In genomic region chr19:8403820-8404109, GRCh38 we compare ENCODE assay signal across 27 cellular contexts. TPM values are rescaled to one million over a fixed set of nuclear protein-coding genes. Genes with fewer than 3 reads are reported as not detected.
DNase-seq lines count a peak whose midpoint lies in the region; ATAC-seq, FAIRE-seq and TF ChIP-seq lines count a peak whose summit lies in the region.
"Had no signal": no experiment of that assay in that cellular context is flagged by ENCODE, and none has a peak within 500 bp of the region (broad histone marks: within the 10 kb centered on the region; RNA-seq: fewer than 3 reads in every experiment).

No MANE protein-coding gene starts in this region.

- no peak overlapping the region for H4K5ac ChIP-seq in IMR-90 (ENCODE audit: low read depth, low read length)

- TF ChIP-seq POLR2A in IMR-90 (IDR thresholded peaks at IDR 0.05; ENCODE audit: low read depth, low read length) (no peak), endothelial cell of umbilical vein (IDR thresholded peaks at IDR 0.05; ENCODE audit: low read depth, low read length) (no peak)

- H3K79me2 ChIP-seq in endothelial cell of umbilical vein (ENCODE audit: control insufficient read depth, insufficient read depth, low read length) = no peaks in the 10 kb centered on the region

- no peak for DNase-seq in stimulated activated naive CD8-positive, alpha-beta T cell treated with anti-CD3 and anti-CD28 coated beads, Interleukin-15, amount 100 ng/mL, for 72 hours
- no peak for DNase-seq in stimulated activated naive CD8-positive, alpha-beta T cell treated with anti-CD3 and anti-CD28 coated beads, Interleukin-15, Interleukin-2, amounts not matched to agents 100 U/mL and 50 U/mL, for 24 hours
- DNase-seq in IMR-90 (no peak), endothelial cell of umbilical vein (ENCODE audit: low read depth, low spot score) (no peak), NCI-H226 (no peak), SHP77 (lab: John Stamatoyannopoulos, UW) (no peak)
- DNase-seq: C1 segment of cervical spinal cord; CD4-positive, alpha-beta memory T cell; COR-L47; DMS79 treated with DMSO at 0.1 percent for 48 hours; GF-D8; NCI-H1048; NCI-H1417; NCI-H1694; NCI-H2081; NCI-H2227 treated with DMSO at 0.1 percent for 48 hours; NCI-H510A; NCI-H748 treated with DMSO at 0.1 percent for 48 hours; RPMI8226; SHP77 treated with DMSO at 0.1 percent for 48 hours; T-helper 2 cell had no signal

- no peak overlapping the region for H3K4me3 Mint-ChIP-seq in stimulated activated naive CD8-positive, alpha-beta T cell treated with anti-CD3 and anti-CD28 coated beads, Interleukin-15, amount 100 ng/mL, for 72 hours
- H3K4me3 Mint-ChIP-seq: CD4-positive, alpha-beta memory T cell had no signal

- H2BK15ac ChIP-seq in IMR-90 (ENCODE audit: low read depth, low read length) = no peak overlapping the region

- WGBS in IMR-90 (ENCODE audit: extremely low coverage in 2 of 2, insufficient read length in 1 of 2), 2 experiments = 68% methylated on average over 15 of the region's 24 CpGs; no CpG with 5 or more reads in 1 of the 2 experiments

- intact Hi-C loops in IMR-90 (cut with micrococcal nuclease) (no loop called here), endothelial cell of umbilical vein (cut with micrococcal nuclease) (no loop called here)

- no peaks in the 10 kb centered on the region for H3K9me3 Mint-ChIP-seq in stimulated activated naive CD8-positive, alpha-beta T cell treated with anti-CD3 and anti-CD28 coated beads, Interleukin-15, amount 100 ng/mL, for 72 hours
- H3K9me3 Mint-ChIP-seq: CD4-positive, alpha-beta memory T cell had no signal

- no peak overlapping the region for H2BK5ac ChIP-seq in IMR-90 (ENCODE audit: low read depth, low read length, poor library complexity, severe bottlenecking)

- H4K20me1 ChIP-seq in IMR-90 (ENCODE audit: insufficient read depth, low read length) = peaks cover 13% of the 10 kb centered on the region
- no peaks in the 10 kb centered on the region for H4K20me1 ChIP-seq in endothelial cell of umbilical vein (replicated peaks; ENCODE audit: control insufficient read depth, extremely low read depth, insufficient read depth, low read length)

- CTCF ChIA-PET in IMR-90 (lab: Yijun Ruan, JAX) = no interaction called here
- CTCF ChIA-PET in endothelial cell of umbilical vein (lab: Charles Lee) = interaction anchor here (1.0 to 2.0 kb wide), 2 partner anchors 9 to 66 kb away, joined by 3 to 9 read pairs; partner anchors contain the start of gene MARCHF2

- H3K79me1 ChIP-seq in IMR-90 (ENCODE audit: low read depth in 1 of 2, low read length in 2 of 2) = peaks cover 12% of the 10 kb centered on the region in 2 experiments

- H3K27ac ChIP-seq in IMR-90 (ENCODE audit: insufficient read depth, low read length) (no peak overlapping the region), endothelial cell of umbilical vein (ENCODE audit: insufficient read depth, low read depth, low read length) (no peak overlapping the region)
- H3K27ac ChIP-seq: A549, KMS-11 had no signal

- H2BK120ac ChIP-seq in IMR-90 (ENCODE audit: low read depth, low read length) = no peak overlapping the region

- H2AK5ac ChIP-seq in IMR-90 (ENCODE audit: low read depth, low read length) = no peak overlapping the region

- H3K14ac ChIP-seq in IMR-90 (replicated peaks; ENCODE audit: low read depth, low read length) = no peak overlapping the region

- in situ Hi-C loops in IMR-90 (cut with MboI; ENCODE audit: low sequenced_read_pairs) = no loop called here

- ATAC-seq in stimulated activated naive CD8-positive, alpha-beta T cell treated with anti-CD3 and anti-CD28 coated beads, Interleukin-15, amount 100 ng/mL, for 72 hours = peak; percentile 26
- ATAC-seq in stimulated activated naive CD8-positive, alpha-beta T cell treated with anti-CD3 and anti-CD28 coated beads, Interleukin-15, Interleukin-2, amounts not matched to agents 100 U/mL and 50 U/mL, for 24 hours = no peak
- no peak for ATAC-seq in IMR-90 (ENCODE audit: low read depth)
- ATAC-seq in HG03565 (IDR thresholded peaks at IDR 0.05; ENCODE audit: unreplicated experiment) = no peak
- ATAC-seq: A549 had no signal

- no peaks in the 10 kb centered on the region for H3K27me3 ChIP-seq in IMR-90 (ENCODE audit: control insufficient read depth, insufficient read depth, low read length)
- no peaks in the 10 kb centered on the region for H3K27me3 ChIP-seq in endothelial cell of umbilical vein (ENCODE audit: control insufficient read depth in 2 of 2, insufficient read depth in 2 of 2, low read length in 2 of 2)

- no peak overlapping the region for H4K8ac ChIP-seq in IMR-90 (ENCODE audit: low read depth in 2 of 2, low read length in 2 of 2)

- no peak overlapping the region for H3K4me2 ChIP-seq in IMR-90 (ENCODE audit: low read depth, low read length)
- no peak overlapping the region for H3K4me2 ChIP-seq in endothelial cell of umbilical vein (ENCODE audit: insufficient read depth, low read length)
- H3K4me2 ChIP-seq: A549, KMS-11 had no signal

- no peak overlapping the region for H2AK9ac ChIP-seq in IMR-90 (replicated peaks; ENCODE audit: low read depth, low read length, poor library complexity)

- no peaks in the 10 kb centered on the region for H3K9me3 ChIP-seq in IMR-90 (ENCODE audit: control insufficient read depth, insufficient read depth, low read length)
- no peaks in the 10 kb centered on the region for H3K9me3 ChIP-seq in endothelial cell of umbilical vein (replicated peaks; ENCODE audit: control insufficient read depth, insufficient read depth, low read length)
- H3K9me3 ChIP-seq: A549 had no signal

- dilution Hi-C loops in IMR-90 (cut with HindIII; ENCODE audit: low sequenced_read_pairs, unreplicated experiment) = no loop called here
- dilution Hi-C loops in endothelial cell of umbilical vein (cut with MboI; ENCODE audit: extremely low pct_ligation_motif_present, low sequenced_read_pairs) = no loop called here

- no peak overlapping the region for H3K9ac ChIP-seq in IMR-90 (ENCODE audit: low read depth, low read length)
- H3K9ac ChIP-seq in endothelial cell of umbilical vein (replicated peaks; ENCODE audit: extremely low read depth, insufficient read depth, low read length) = no peak overlapping the region
- H3K9ac ChIP-seq: KMS-11 had no signal

- no peak for FAIRE-seq in endothelial cell of umbilical vein (lab: Jason Lieb, UNC)
- FAIRE-seq: A549, GM12891, H1 had no signal

- H3K36me3 ChIP-seq in IMR-90 (ENCODE audit: control insufficient read depth, insufficient read depth, low read length) (peaks cover 37% of the 10 kb centered on the region), endothelial cell of umbilical vein (ENCODE audit: control insufficient read depth in 2 of 2, extremely low read depth in 1 of 2, insufficient read depth in 2 of 2, low read length in 2 of 2) (peaks cover 0 to 31% of the 10 kb centered on the region in 2 experiments)

- no peak overlapping the region for H2BK20ac ChIP-seq in IMR-90 (ENCODE audit: low read depth, low read length)

- H3K4me3 ChIP-seq in IMR-90 (ENCODE audit: insufficient read depth, low read depth, low read length) (no peak overlapping the region), endothelial cell of umbilical vein (replicated peaks in 1 of 3; ENCODE audit: insufficient read depth in 1 of 3, low read depth in 1 of 3, low read length in 3 of 3) (no peak overlapping the region)
- H3K4me3 ChIP-seq: A549 had no signal

- TF ChIP-seq RAD21 in IMR-90 (IDR thresholded peaks at IDR 0.05; ENCODE audit: low read length) = no peak

- H3K27ac Mint-ChIP-seq in stimulated activated naive CD8-positive, alpha-beta T cell treated with anti-CD3 and anti-CD28 coated beads, Interleukin-15, amount 100 ng/mL, for 72 hours = no peak overlapping the region

- H4K91ac ChIP-seq in IMR-90 (ENCODE audit: insufficient read depth, low read depth, low read length) = no peak overlapping the region

- H3K4ac ChIP-seq in IMR-90 (ENCODE audit: low read depth, low read length) = no peak overlapping the region

- TF ChIP-seq CTCF in IMR-90 (conservative IDR thresholded peaks at IDR 0.05; ENCODE audit: low read depth, low read length) = no peak
- TF ChIP-seq CTCF in endothelial cell of umbilical vein (IDR thresholded peaks at IDR 0.05; ENCODE audit: extremely low read depth in 1 of 2, insufficient read depth in 1 of 2, low read depth in 1 of 2, low read length in 2 of 2) = no peak

- no peak overlapping the region for H3K56ac ChIP-seq in IMR-90 (ENCODE audit: extremely low read depth, insufficient read depth, low read length)

- H2AFZ ChIP-seq in IMR-90 (replicated peaks; ENCODE audit: low read length, poor library complexity) = no peak overlapping the region
- H2AFZ ChIP-seq in endothelial cell of umbilical vein (ENCODE audit: low read depth, low read length) = no peak overlapping the region

- no peaks in the 10 kb centered on the region; the same call in 1 of the 2 replicates for H3K9me1 ChIP-seq in IMR-90 (ENCODE audit: insufficient read depth, low read length)
- H3K9me1 ChIP-seq in endothelial cell of umbilical vein (replicated peaks; ENCODE audit: control insufficient read depth, extremely low read depth, insufficient read depth, low read length) = no peaks in the 10 kb centered on the region

- no peaks in the 10 kb centered on the region for H3K27me3 Mint-ChIP-seq in stimulated activated naive CD8-positive, alpha-beta T cell treated with anti-CD3 and anti-CD28 coated beads, Interleukin-15, amount 100 ng/mL, for 72 hours
- H3K27me3 Mint-ChIP-seq: CD4-positive, alpha-beta memory T cell had no signal

- H3K4me1 Mint-ChIP-seq in stimulated activated naive CD8-positive, alpha-beta T cell treated with anti-CD3 and anti-CD28 coated beads, Interleukin-15, amount 100 ng/mL, for 72 hours = peaks cover 5% of the 10 kb centered on the region
- H3K4me1 Mint-ChIP-seq: CD4-positive, alpha-beta memory T cell had no signal

- H3K23ac ChIP-seq in IMR-90 (ENCODE audit: low read depth, low read length) = no peak overlapping the region

- no peak overlapping the region for H3K18ac ChIP-seq in IMR-90 (ENCODE audit: low read depth, low read length)

- TSS peak; percentile 84 for BruUV-seq in IMR-90 (replicated peaks; lab: Mats Ljungman, UMichigan)
- BruUV-seq in endothelial cell of umbilical vein (replicated peaks; lab: Mats Ljungman, UMichigan) = TSS peak; percentile 53

- H3K4me1 ChIP-seq in IMR-90 (ENCODE audit: control insufficient read depth, insufficient read depth, low read length) (no peaks in the 10 kb centered on the region), endothelial cell of umbilical vein (ENCODE audit: control insufficient read depth, extremely low read depth, insufficient read depth, low read length) (no peaks in the 10 kb centered on the region)
- H3K4me1 ChIP-seq: A549 had no signal

- POLR2A ChIA-PET in IMR-90 (lab: Charles Lee; ENCODE audit: unreplicated experiment) (no interaction called here), endothelial cell of umbilical vein (lab: Charles Lee) (no interaction called here)

RNA-seq across cellular contexts. Expression of gene MARCHF2, which starts 9.3 kb away (rescaled TPM):
- total RNA-seq in IMR-90 (2012; rRNA removed) (48.6 and 58.8 TPM in 2 replicates), endothelial cell of umbilical vein (40.1 and 43.5 TPM in 2 replicates)
- polyA plus RNA-seq in IMR-90 (2012; rRNA removed) (33.8 and 39.1 TPM in 2 replicates), endothelial cell of umbilical vein (91.9 and 130 TPM in 2 replicates)
- 13.0 and 59.2 TPM in 2 replicates for polyA plus RNA-seq in IMR-90 (2012; cell fraction: cytosol; rRNA removed)
- 29.7 and 55.1 TPM in 2 replicates for polyA plus RNA-seq in IMR-90 (2012; cell fraction: nucleus; rRNA removed; ENCODE audit: low replicate concordance)
- 44.4 and 67.0 TPM in 2 replicates for polyA plus RNA-seq in endothelial cell of umbilical vein (2011; cell fraction: cytosol; rRNA removed)
- 35.4 and 40.1 TPM in 2 replicates for polyA plus RNA-seq in endothelial cell of umbilical vein (2011; cell fraction: nucleus; rRNA removed)
- polyA plus RNA-seq in endothelial cell of umbilical vein (2012) = 44.0 and 76.6 TPM in 2 replicates
- 23.7 and 29.0 TPM in 2 replicates for polyA minus RNA-seq in endothelial cell of umbilical vein
- 5.4 TPM for polyA minus RNA-seq in endothelial cell of umbilical vein (2011; cell fraction: cytosol; rRNA and poly(A)+ RNA removed)
- polyA minus RNA-seq in endothelial cell of umbilical vein (2011; cell fraction: nucleus; rRNA and poly(A)+ RNA removed) = 10.9 and 21.7 TPM in 2 replicates

RNA-seq across cellular contexts. Expression of gene RAB11B, which starts 13.6 kb away (rescaled TPM):
- 8.2 and 12.2 TPM in 2 replicates for total RNA-seq in IMR-90 (2012; rRNA removed)
- polyA plus RNA-seq in IMR-90 (2012; rRNA removed) = 117 and 120 TPM in 2 replicates
- 49.1 and 143 TPM in 2 replicates for polyA plus RNA-seq in IMR-90 (2012; cell fraction: cytosol; rRNA removed)
- polyA plus RNA-seq in IMR-90 (2012; cell fraction: nucleus; rRNA removed; ENCODE audit: low replicate concordance) = 189 and 288 TPM in 2 replicates
- 92.2 and 99.8 TPM in 2 replicates for total RNA-seq in endothelial cell of umbilical vein
- polyA plus RNA-seq in endothelial cell of umbilical vein = 74.1 and 80.0 TPM in 2 replicates
- 54.1 and 72.1 TPM in 2 replicates for polyA plus RNA-seq in endothelial cell of umbilical vein (2011; cell fraction: cytosol; rRNA removed)
- 130 and 131 TPM in 2 replicates for polyA plus RNA-seq in endothelial cell of umbilical vein (2011; cell fraction: nucleus; rRNA removed)
- 82.6 and 111 TPM in 2 replicates for polyA plus RNA-seq in endothelial cell of umbilical vein (2012)
- polyA minus RNA-seq in endothelial cell of umbilical vein = 58.4 and 64.1 TPM in 2 replicates
- polyA minus RNA-seq in endothelial cell of umbilical vein (2011; cell fraction: cytosol; rRNA and poly(A)+ RNA removed) = 32.6 TPM
- polyA minus RNA-seq in endothelial cell of umbilical vein (2011; cell fraction: nucleus; rRNA and poly(A)+ RNA removed) = 45.5 and 73.0 TPM in 2 replicates

RNA-seq across cellular contexts. Expression of gene ANGPTL4, which starts 39.8 kb away (rescaled TPM):
- total RNA-seq in IMR-90 (2012; rRNA removed) (1.4 and 1.9 TPM in 2 replicates), endothelial cell of umbilical vein (3.9 and 4.6 TPM in 2 replicates)
- polyA plus RNA-seq in IMR-90 (2012; rRNA removed) (19.1 and 21.5 TPM in 2 replicates), endothelial cell of umbilical vein (14.1 and 18.5 TPM in 2 replicates)
- polyA plus RNA-seq in IMR-90 (2012; cell fraction: cytosol; rRNA removed) = 14.3 and 20.8 TPM in 2 replicates
- 31.8 and 52.0 TPM in 2 replicates for polyA plus RNA-seq in IMR-90 (2012; cell fraction: nucleus; rRNA removed; ENCODE audit: low replicate concordance)
- 11.1 and 13.6 TPM in 2 replicates for polyA plus RNA-seq in endothelial cell of umbilical vein (2011; cell fraction: cytosol; rRNA removed)
- 21.6 and 23.6 TPM in 2 replicates for polyA plus RNA-seq in endothelial cell of umbilical vein (2011; cell fraction: nucleus; rRNA removed)
- polyA plus RNA-seq in endothelial cell of umbilical vein (2012) = 18.8 and 26.4 TPM in 2 replicates
- 2.5 and 5.9 TPM in 2 replicates for polyA minus RNA-seq in endothelial cell of umbilical vein
- polyA minus RNA-seq in endothelial cell of umbilical vein (2011; cell fraction: cytosol; rRNA and poly(A)+ RNA removed) = 0.72 TPM
- 4.3 and 11.4 TPM in 2 replicates for polyA minus RNA-seq in endothelial cell of umbilical vein (2011; cell fraction: nucleus; rRNA and poly(A)+ RNA removed)
- total RNA-seq: CD4-positive, alpha-beta memory T cell; HT1080 had no signal
- polyA plus RNA-seq: CD4-positive, alpha-beta memory T cell had no signal

RNA-seq across cellular contexts. Expression of gene HNRNPM, which starts 41.0 kb away (rescaled TPM):
- total RNA-seq in IMR-90 (2012; rRNA removed) (75.6 and 90.5 TPM in 2 replicates), endothelial cell of umbilical vein (288 and 301 TPM in 2 replicates)
- polyA plus RNA-seq in IMR-90 (2012; rRNA removed) (197 and 249 TPM in 2 replicates), endothelial cell of umbilical vein (244 and 250 TPM in 2 replicates)
- polyA plus RNA-seq in IMR-90 (2012; cell fraction: cytosol; rRNA removed) = 223 and 344 TPM in 2 replicates
- polyA plus RNA-seq in IMR-90 (2012; cell fraction: nucleus; rRNA removed; ENCODE audit: low replicate concordance) = 124 and 380 TPM in 2 replicates
- 184 TPM in 2 replicates for polyA plus RNA-seq in endothelial cell of umbilical vein (2011; cell fraction: cytosol; rRNA removed)
- 170 and 195 TPM in 2 replicates for polyA plus RNA-seq in endothelial cell of umbilical vein (2011; cell fraction: nucleus; rRNA removed)
- polyA plus RNA-seq in endothelial cell of umbilical vein (2012) = 197 and 307 TPM in 2 replicates
- polyA minus RNA-seq in endothelial cell of umbilical vein = 117 and 142 TPM in 2 replicates
- 99.1 TPM for polyA minus RNA-seq in endothelial cell of umbilical vein (2011; cell fraction: cytosol; rRNA and poly(A)+ RNA removed)
- polyA minus RNA-seq in endothelial cell of umbilical vein (2011; cell fraction: nucleus; rRNA and poly(A)+ RNA removed) = 135 and 137 TPM in 2 replicates
